ENCODE assay signal across 26 cellular contexts in genomic region chr12:54166543-54167499, GRCh38. TPM values are rescaled to one million over a fixed set of nuclear protein-coding genes. Genes with fewer than 3 reads are reported as not detected.
DNase-seq lines count a peak whose midpoint lies in the region; ATAC-seq and TF ChIP-seq lines count a peak whose summit lies in the region.
"Had no signal": no experiment of that assay in that cellular context is flagged by ENCODE, and none has a peak within 500 bp of the region (broad histone marks: within the 10 kb centered on the region; RNA-seq: fewer than 3 reads in every experiment).

No MANE protein-coding gene starts in this region.

- peaks cover 0 to 27% of the 10 kb centered on the region in 2 experiments; a peak in 1 of 4 replicates for H3K4me1 ChIP-seq in SK-N-SH (ENCODE audit: control insufficient read depth in 1 of 2, insufficient read depth in 2 of 2, low read depth in 1 of 2, low read length in 1 of 2)
- peaks cover 32% of the 10 kb centered on the region for H3K4me1 ChIP-seq in hepatocyte (ENCODE audit: insufficient read depth)
- H3K4me1 ChIP-seq in gastrocnemius medialis = peaks cover 12% of the 10 kb centered on the region in 2 donors
- H3K4me1 ChIP-seq: colonic mucosa, foreskin keratinocyte, left lung had no signal

- no peaks in the 10 kb centered on the region for H3K9me3 ChIP-seq in SK-N-SH
- no peaks in the 10 kb centered on the region for H3K9me3 ChIP-seq in hepatocyte (ENCODE audit: low read depth)
- H3K9me3 ChIP-seq in gastrocnemius medialis = no peaks in the 10 kb centered on the region
- H3K9me3 ChIP-seq: colonic mucosa, left lung, tibial nerve had no signal

- H3K27me3 ChIP-seq in SK-N-SH (ENCODE audit: insufficient read depth) (no peaks in the 10 kb centered on the region), hepatocyte (peaks cover 3% of the 10 kb centered on the region), gastrocnemius medialis (peaks cover 0 to 3% (median under 1%) of the 10 kb centered on the region in 3 donors)
- H3K27me3 ChIP-seq: tibial nerve had no signal

- H3F3A ChIP-seq in SK-N-SH (replicated peaks; ENCODE audit: insufficient read depth) = no peaks in the 10 kb centered on the region

- CTCF ChIA-PET in SK-N-SH (lab: Yijun Ruan, JAX) = interaction anchor here (1.1 to 1.6 kb wide), 3 partner anchors 15 to 34 kb away, joined by 3 to 7 read pairs (median 5); no protein-coding TSS in a partner anchor

- peak; percentile 58 for DNase-seq in SK-N-SH
- DNase-seq in NCI-H82 treated with DMSO at 0.1 percent for 48 hours (lab: John Stamatoyannopoulos, UW; ENCODE audit: unreplicated experiment) = peak; percentile 57
- no peak for DNase-seq in hepatocyte (ENCODE audit: low spot score)
- DNase-seq in gastrocnemius medialis = no peak
- no peak for DNase-seq in NCI-H510A (lab: John Stamatoyannopoulos, UW)
- DNase-seq in endothelial cell (ENCODE audit: low spot score) = no peak
- no peak for DNase-seq in G401 (ENCODE audit: low spot score)
- DNase-seq: activated CD4-positive, alpha-beta memory T cell treated with anti-CD3 and anti-CD28 coated beads for 36 hours; activated CD8-positive, alpha-beta memory T cell treated with anti-CD3 and anti-CD28 coated beads, Interleukin-2, amount 50 U/mL, for 4 hours; activated naive CD4-positive, alpha-beta T cell treated with anti-CD3 and anti-CD28 coated beads, Interleukin-2, amount 50 U/mL, for 16 hours; AML-193; CD4-positive, alpha-beta memory T cell; colonic mucosa; effector CD8-positive, alpha-beta T cell; foreskin keratinocyte; left lung; naive B cell; NCI-H1436; NCI-H446; SHP77 treated with DMSO at 0.1 percent for 48 hours; stimulated activated CD4-positive, alpha-beta T cell treated with anti-CD3 and anti-CD28 coated beads, Interleukin-2, amount 100 ng/mL, for 24 hours; T-helper 1 cell had no signal

- H3K79me2 ChIP-seq in SK-N-SH (ENCODE audit: insufficient read depth) = no peaks in the 10 kb centered on the region
- no peaks in the 10 kb centered on the region for H3K79me2 ChIP-seq in hepatocyte

- no peak overlapping the region for H3K4me2 ChIP-seq in SK-N-SH
- no peak overlapping the region for H3K4me2 ChIP-seq in hepatocyte
- H3K4me2 ChIP-seq: KMS-11 had no signal

- H3K27ac Mint-ChIP-seq in endothelial cell (ENCODE audit: unreplicated experiment) = no peak overlapping the region
- H3K27ac Mint-ChIP-seq: activated CD4-positive, alpha-beta memory T cell treated with anti-CD3 and anti-CD28 coated beads for 36 hours; activated T-helper 17 cell treated with anti-CD3 and anti-CD28 coated beads, Interleukin-2, amount 50 U/mL, for 72 hours; CD4-positive, alpha-beta memory T cell had no signal

- H3K4me3 Mint-ChIP-seq in endothelial cell (ENCODE audit: unreplicated experiment) = no peak overlapping the region
- H3K4me3 Mint-ChIP-seq: activated CD4-positive, alpha-beta memory T cell treated with anti-CD3 and anti-CD28 coated beads for 36 hours; activated T-helper 17 cell treated with anti-CD3 and anti-CD28 coated beads, Interleukin-2, amount 50 U/mL, for 72 hours; CD4-positive, alpha-beta memory T cell; naive B cell had no signal

- H3K9me2 ChIP-seq in SK-N-SH (no peaks in the 10 kb centered on the region), hepatocyte (replicated peaks; ENCODE audit: insufficient read depth) (no peaks in the 10 kb centered on the region)

- no peak for TF ChIP-seq CTCF in SK-N-SH (IDR thresholded peaks at IDR 0.05)
- TF ChIP-seq CTCF in hepatocyte (IDR thresholded peaks at IDR 0.05; ENCODE audit: poor library complexity) = no peak
- no peak for TF ChIP-seq CTCF in gastrocnemius medialis (IDR thresholded peaks at IDR 0.05 in 4 of 5, conservative IDR thresholded peaks at IDR 0.05 in 1 of 5)
- TF ChIP-seq CTCF in endothelial cell (IDR thresholded peaks at IDR 0.05; ENCODE audit: unreplicated experiment) = no peak

- H3K27ac ChIP-seq in SK-N-SH (ENCODE audit: low read depth in 2 of 2, low read length in 1 of 2) (peak overlapping the region in 1 of 2 experiments; percentile 7; a peak in 1 of 4 replicates), hepatocyte (peak overlapping the region; percentile 32), gastrocnemius medialis (peak overlapping the region in 1 of 4 donors; percentile 31)
- H3K27ac ChIP-seq: colonic mucosa, foreskin keratinocyte, KMS-11, left lung, tibial nerve had no signal

- no peaks in the 10 kb centered on the region for H3K9me3 Mint-ChIP-seq in endothelial cell (ENCODE audit: unreplicated experiment)
- H3K9me3 Mint-ChIP-seq: activated CD4-positive, alpha-beta memory T cell treated with anti-CD3 and anti-CD28 coated beads for 36 hours; activated T-helper 17 cell treated with anti-CD3 and anti-CD28 coated beads, Interleukin-2, amount 50 U/mL, for 72 hours; CD4-positive, alpha-beta memory T cell had no signal

- H3K36me3 Mint-ChIP-seq in endothelial cell (ENCODE audit: low read depth, unreplicated experiment) = no peaks in the 10 kb centered on the region
- H3K36me3 Mint-ChIP-seq: activated CD4-positive, alpha-beta memory T cell treated with anti-CD3 and anti-CD28 coated beads for 36 hours; CD4-positive, alpha-beta memory T cell had no signal

- H3K4me1 Mint-ChIP-seq in endothelial cell (ENCODE audit: unreplicated experiment) = peaks cover 14% of the 10 kb centered on the region
- H3K4me1 Mint-ChIP-seq: activated T-helper 17 cell treated with anti-CD3 and anti-CD28 coated beads, Interleukin-2, amount 50 U/mL, for 72 hours; CD4-positive, alpha-beta memory T cell had no signal

- H2AFZ ChIP-seq in SK-N-SH (ENCODE audit: low read depth) (no peak overlapping the region), hepatocyte (no peak overlapping the region)

- H4K20me1 ChIP-seq in SK-N-SH (ENCODE audit: insufficient read depth) (no peaks in the 10 kb centered on the region), hepatocyte (ENCODE audit: insufficient read depth, poor library complexity, severe bottlenecking) (no peaks in the 10 kb centered on the region)

- 63% methylated on average over 6 of the region's 6 CpGs for WGBS in SK-N-SH (ENCODE audit: low lambda C conversion rate)
- WGBS in hepatocyte (ENCODE audit: low lambda C conversion rate, missing lambda C conversion rate) = 40% methylated on average over 6 of the region's 6 CpGs

- TF ChIP-seq RAD21 in SK-N-SH (IDR thresholded peaks at IDR 0.05; ENCODE audit: low read length) = no peak

- H3K9ac ChIP-seq in SK-N-SH = no peak overlapping the region
- H3K9ac ChIP-seq: KMS-11 had no signal

- ATAC-seq in SK-N-SH treated with all-trans-retinoic acid at 6 μM for 48 hours (no peak), gastrocnemius medialis (peak; percentile 84 to 91)
- ATAC-seq: activated T-helper 17 cell treated with anti-CD3 and anti-CD28 coated beads, Interleukin-2, amount 50 U/mL, for 72 hours; foreskin keratinocyte; left lung had no signal

- in situ Hi-C loops in gastrocnemius medialis (cut with MboI; ENCODE audit: low sequenced_read_pairs in 4 of 4) (no loop called here), G401 (cut with HindIII; ENCODE audit: low sequenced_read_pairs) (no loop called here)

- no peak for TF ChIP-seq POLR2A in gastrocnemius medialis (IDR thresholded peaks at IDR 0.05)

- H3K36me3 ChIP-seq in SK-N-SH (replicated peaks in 1 of 2; ENCODE audit: control insufficient read depth in 1 of 2, insufficient read depth in 2 of 2, low read length in 1 of 2) = no peaks in the 10 kb centered on the region
- H3K36me3 ChIP-seq in hepatocyte (replicated peaks; ENCODE audit: insufficient read depth, low read depth) = no peaks in the 10 kb centered on the region
- H3K36me3 ChIP-seq in gastrocnemius medialis = no peaks in the 10 kb centered on the region
- H3K36me3 ChIP-seq: colonic mucosa, left lung had no signal

- POLR2A ChIA-PET in SK-N-SH (lab: Yijun Ruan, JAX) = no interaction called here

- no peak overlapping the region for H3K4me3 ChIP-seq in SK-N-SH (ENCODE audit: low read depth in 2 of 2, low read length in 1 of 2)
- H3K4me3 ChIP-seq in hepatocyte = no peak overlapping the region
- no peak overlapping the region for H3K4me3 ChIP-seq in gastrocnemius medialis
- H3K4me3 ChIP-seq: colonic mucosa, left lung, tibial nerve had no signal

- TF ChIP-seq EP300 in SK-N-SH (IDR thresholded peaks at IDR 0.05; ENCODE audit: borderline replicate concordance in 1 of 2, low read depth in 1 of 2, low read length in 1 of 2) = 0 out of 4 replicates have a peak, but pooled peaks of 1 of the 2 experiments have one; percentile 15

- H3K27me3 Mint-ChIP-seq in endothelial cell (ENCODE audit: unreplicated experiment) = peaks cover 6% of the 10 kb centered on the region

- intact Hi-C loops in gastrocnemius medialis (cut with DNase I; ENCODE audit: low total_unique reads) = no loop called here

TF ChIP-seq in SK-N-SH, 30 proteins besides CTCF, POLR2A, EP300 and RAD21 (continues in another document):
- TF ChIP-seq POLR2AphosphoS5 (IDR thresholded peaks at IDR 0.05; ENCODE audit: low read depth, low read length) (no peak), GATA2 (CRISPR knock-in tag; IDR thresholded peaks at IDR 0.05) (0 out of 2 replicates have a peak, but pooled peaks have one; percentile 20), ELF1 (IDR thresholded peaks at IDR 0.05) (no peak)

TF ChIP-seq in SK-N-SH treated with all-trans-retinoic acid at 6 μM for 48 hours, 23 proteins besides CTCF, POLR2A, EP300 and RAD21:
- TF ChIP-seq ZNF565 (CRISPR knock-in tag; conservative IDR thresholded peaks at IDR 0.05; ENCODE audit: low read depth) (no peak), ZNF8 (CRISPR knock-in tag; IDR thresholded peaks at IDR 0.05) (no peak), ISL1 (CRISPR knock-in tag; IDR thresholded peaks at IDR 0.05) (no peak)

RNA-seq across cellular contexts. Expression of gene SMUG1, which starts 22.0 kb away (rescaled TPM):
- polyA plus RNA-seq in SK-N-SH (2012; rRNA removed) (61.3 and 78.4 TPM in 2 replicates), hepatocyte (70.3 and 77.9 TPM in 2 replicates)
- polyA plus RNA-seq in SK-N-SH (2012; cell fraction: cytosol; rRNA removed) = 42.3 and 50.3 TPM in 2 replicates
- 113 and 138 TPM in 2 replicates for polyA plus RNA-seq in SK-N-SH (2012; cell fraction: nucleus; rRNA removed)
- total RNA-seq in hepatocyte (54.3 and 59.1 TPM in 2 replicates), gastrocnemius medialis (10 to 100 TPM; 25.3 to 51.8 (median 35.4) TPM), endothelial cell (ENCODE audit: unreplicated experiment) (24.2 TPM)
- total RNA-seq in G401 (2014; rRNA removed; shearing (Covaris generic)) = 52.2 and 64.7 TPM in 2 replicates

Comparison
In these comparisons a context has a peak if more than half of its experiments do, and no peak if none do; other contexts are left out.
1. DNase-seq: peak in SK-N-SH (single experiment) and NCI-H82 treated with DMSO at 0.1 percent for 48 hours (single experiment); none in hepatocyte (single experiment), gastrocnemius medialis (0 of 2), NCI-H510A (single experiment), endothelial cell (single experiment) and G401 (single experiment).